31 cellular contexts compared by ENCODE assay signal in genomic region chr13:108618233-108618632, GRCh38. TPM values are rescaled to one million over a fixed set of nuclear protein-coding genes. Genes with fewer than 3 reads are reported as not detected.
"Had no signal": no experiment of that assay in that cellular context is flagged by ENCODE, and none has a peak within 500 bp of the region (broad histone marks: within the 10 kb centered on the region; RNA-seq: fewer than 3 reads in every experiment).

No MANE protein-coding gene starts in this region.

- H3K79me2 ChIP-seq: parathyroid adenoma had no signal

- H2AFZ ChIP-seq: parathyroid adenoma had no signal

- H3K4me1 ChIP-seq: esophagus squamous epithelium, heart right ventricle, parathyroid adenoma, prostate gland, right atrium auricular region, stomach, thyroid gland had no signal

- H3K4me1 Mint-ChIP-seq: memory B cell, mesothelial cell of epicardium, naive B cell had no signal

- H3K4me3 Mint-ChIP-seq: memory B cell; mesothelial cell of epicardium; naive B cell; natural killer cell treated with Interleukin-12 subunit alpha and Interleukin-12 subunit beta and Interleukin-15 and Interleukin-18, amount 100 ng/mL, for 72 hours; neural crest cell had no signal

- H3K4me3 ChIP-seq: coronary artery, esophagus squamous epithelium, heart right ventricle, lung, mucosa of descending colon, prostate gland, right atrium auricular region, smooth muscle cell, stomach, thyroid gland had no signal

- H3K9me3 Mint-ChIP-seq: mesothelial cell of epicardium had no signal

- H3K36me3 ChIP-seq: esophagus squamous epithelium, heart right ventricle, prostate gland, right atrium auricular region, stomach, thyroid gland had no signal

- DNase-seq: dermis blood vessel endothelial cell; effector memory CD4-positive, alpha-beta T cell; erythroblast; esophagus squamous epithelium; foreskin melanocyte; glutamatergic neuron; heart right ventricle; hypothalamus; mucosa of descending colon; naive B cell; stimulated activated CD4-positive, alpha-beta T cell treated with anti-CD3 and anti-CD28 coated beads, Interleukin-12 subunit alpha, Interleukin-12 subunit beta, amount 100 ng/mL, for 4 hours; stimulated activated CD4-positive, alpha-beta T cell treated with anti-CD3 and anti-CD28 coated beads, Interleukin-1b, Interleukin-23, amount 100 ng/mL, for 48 hours; stimulated activated CD4-positive, alpha-beta T cell treated with anti-CD3 and anti-CD28 coated beads, Interleukin-4, amount 100 ng/mL, for 1 hour; stimulated activated CD8-positive, alpha-beta memory T cell treated with anti-CD3 and anti-CD28 coated beads, Interleukin-4, amount 100 ng/mL, for 48 hours; stimulated activated naive CD4-positive, alpha-beta T cell; stomach; thyroid gland; trophoblast cell had no signal

- H3K36me3 Mint-ChIP-seq: memory B cell; mesothelial cell of epicardium; naive B cell; natural killer cell treated with Interleukin-12 subunit alpha and Interleukin-12 subunit beta and Interleukin-15 and Interleukin-18, amount 100 ng/mL, for 72 hours had no signal

- H3K27ac Mint-ChIP-seq: memory B cell; mesothelial cell of epicardium; naive B cell; natural killer cell treated with Interleukin-12 subunit alpha and Interleukin-12 subunit beta and Interleukin-15 and Interleukin-18, amount 100 ng/mL, for 72 hours had no signal

- H3K27me3 Mint-ChIP-seq: naive B cell; natural killer cell treated with Interleukin-12 subunit alpha and Interleukin-12 subunit beta and Interleukin-15 and Interleukin-18, amount 100 ng/mL, for 72 hours had no signal

- H3K4me2 ChIP-seq: smooth muscle cell had no signal

- H3K9ac ChIP-seq: parathyroid adenoma had no signal

- H3K9me3 ChIP-seq: esophagus squamous epithelium, heart right ventricle, mucosa of descending colon, right atrium auricular region, stomach, thyroid gland had no signal

- H3K27ac ChIP-seq: coronary artery, esophagus squamous epithelium, heart right ventricle, parathyroid adenoma, prostate gland, right atrium auricular region, stomach, thyroid gland had no signal

- ATAC-seq: heart right ventricle; left lobe of liver; mucosa of descending colon; natural killer cell treated with Interleukin-12 subunit alpha and Interleukin-12 subunit beta and Interleukin-15 and Interleukin-18, amount 100 ng/mL, for 72 hours; sciatic nerve had no signal

- H3K27me3 ChIP-seq: esophagus squamous epithelium, heart right ventricle, right atrium auricular region, stomach, thyroid gland had no signal

RNA-seq across cellular contexts. Expression of gene MYO16, which starts 11.2 kb away (rescaled TPM):
- total RNA-seq: dermis blood vessel endothelial cell; natural killer cell treated with Interleukin-12 subunit alpha and Interleukin-12 subunit beta and Interleukin-15 and Interleukin-18, amount 100 ng/mL, for 72 hours; osteoblast; smooth muscle cell had no signal
- polyA plus RNA-seq: smooth muscle cell had no signal
